ENCODE assay signal across 8 cellular contexts in the genomic region with DNA sequence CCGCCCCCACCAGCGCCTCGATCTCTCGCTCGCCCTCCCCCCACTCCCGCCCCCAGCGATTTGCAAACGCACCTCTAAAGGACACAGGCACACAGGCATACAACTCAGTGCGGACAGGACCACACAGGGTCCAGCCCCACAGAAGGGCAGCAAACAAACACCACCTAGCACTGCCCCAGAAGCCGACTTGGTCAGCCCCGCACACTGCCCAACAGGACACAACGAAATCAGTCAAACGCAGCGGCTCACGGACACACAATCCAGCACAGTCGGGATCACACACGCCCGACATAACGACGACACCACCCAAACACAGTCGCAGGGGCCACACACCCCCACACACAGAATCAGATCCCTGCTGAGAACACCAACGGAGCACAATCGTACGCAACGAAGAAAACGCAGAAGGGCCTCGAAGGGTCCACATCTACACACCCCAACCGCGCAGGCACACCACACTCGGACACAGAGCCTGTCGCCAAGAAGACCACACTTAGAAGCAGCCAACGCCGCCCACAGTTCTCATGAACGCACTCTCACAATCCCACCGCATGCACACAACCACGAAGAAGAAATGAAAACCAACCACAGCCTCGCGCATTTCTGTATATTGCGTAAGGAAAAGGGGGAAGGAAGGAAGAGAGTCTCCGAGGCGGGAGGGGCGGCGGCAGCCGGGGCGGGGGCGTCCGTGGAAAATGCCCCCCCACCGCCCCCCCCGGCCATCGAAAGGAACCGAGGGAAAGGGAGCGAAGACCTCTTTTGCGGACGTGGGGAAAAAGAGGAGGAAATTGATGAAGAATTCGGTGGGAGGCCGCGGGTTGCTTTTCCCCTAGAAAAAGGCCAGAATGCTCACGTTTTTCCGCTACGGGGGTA. TPM values are rescaled to one million over a fixed set of nuclear protein-coding genes. Genes with fewer than 3 reads are reported as not detected.
DNase-seq lines count a peak whose midpoint lies in the region; ATAC-seq, FAIRE-seq and TF ChIP-seq lines count a peak whose summit lies in the region.
"Had no signal": no experiment of that assay in that cellular context is flagged by ENCODE, and none has a peak within 500 bp of the region (broad histone marks: within the 10 kb centered on the region; RNA-seq: fewer than 3 reads in every experiment).

No MANE protein-coding gene starts in this region.

- H3K27me3 ChIP-seq in GM23248 (replicated peaks; ENCODE audit: insufficient read depth) (peaks cover 77% of the 10 kb centered on the region), dorsolateral prefrontal cortex (peaks cover 16 to 90% (median 73%) of the 10 kb centered on the region in 45 donors), transverse colon (peaks cover 95% of the 10 kb centered on the region)

- H3K4me3 Mint-ChIP-seq in memory B cell, result peak overlapping the region; percentile 73

- H3K27me3 Mint-ChIP-seq in memory B cell, result peaks cover 38% of the 10 kb centered on the region

- no peak for TF ChIP-seq EP300 in transverse colon (IDR thresholded peaks at IDR 0.05; ENCODE audit: low read depth)

- no peak overlapping the region for H2AFZ ChIP-seq in GM23248

- H3K9ac ChIP-seq in GM23248, result no peak overlapping the region

- no peak overlapping the region for H3K4me3 ChIP-seq in GM23248
- H3K4me3 ChIP-seq in dorsolateral prefrontal cortex, result peak overlapping the region in 52 of 59 donors; percentile 15 to 65 (median 44)
- H3K4me3 ChIP-seq in transverse colon, result peak overlapping the region; percentile 6 to 44 (median 8)
- H3K4me3 ChIP-seq: SJSA1 had no signal

- no peaks in the 10 kb centered on the region for H3K9me3 Mint-ChIP-seq in memory B cell

- in situ Hi-C loops in GM23248 (cut with MboI), result no loop called here
- in situ Hi-C loops in transverse colon (cut with MboI; ENCODE audit: low pct_ligation_motif_present in 1 of 4, low pct_unique_long_range_greater_than_20kb in 1 of 4, low sequenced_read_pairs in 3 of 4), result no loop called here

- 7 to 8% methylated on average over 40 to 60 of the region's 60 CpGs for WGBS in GM23248 (ENCODE audit: low coverage in 1 of 2, low lambda C conversion rate in 2 of 2, missing lambda C conversion rate in 2 of 2), 2 experiments
- 1 to 3% methylated on average over 15 to 51 of the region's 60 CpGs for WGBS in transverse colon (ENCODE audit: low coverage in 1 of 2), 2 donors

- TF ChIP-seq CTCF in dorsolateral prefrontal cortex (IDR thresholded peaks at IDR 0.05 in 54 of 56, conservative IDR thresholded peaks at IDR 0.05 in 2 of 56; ENCODE audit: low read depth in 1 of 56, partially characterized antibody in 56 of 56) (no peak), transverse colon (IDR thresholded peaks at IDR 0.05) (no peak)

- H3K36me3 ChIP-seq in GM23248 (ENCODE audit: low read depth) (no peaks in the 10 kb centered on the region), transverse colon (no peaks in the 10 kb centered on the region)
- H3K36me3 ChIP-seq: SJSA1 had no signal

- no peaks in the 10 kb centered on the region for H3K9me2 ChIP-seq in GM23248 (ENCODE audit: insufficient read depth)

- H3F3A ChIP-seq in GM23248 (ENCODE audit: insufficient read depth), result no peaks in the 10 kb centered on the region

- H3K27ac ChIP-seq in GM23248 (no peak overlapping the region), dorsolateral prefrontal cortex (peak overlapping the region in 55 of 59 donors; percentile 12 to 91 (median 74)), transverse colon (peak overlapping the region; percentile 13 to 57 (median 19))
- H3K27ac ChIP-seq: SJSA1 had no signal

- TF ChIP-seq POLR2A in transverse colon (IDR thresholded peaks at IDR 0.05), result peak; percentile 20

- peaks cover 12% of the 10 kb centered on the region for H3K4me1 Mint-ChIP-seq in memory B cell

- ATAC-seq in memory B cell (ENCODE audit: low read depth) (peak; percentile 31), HG03196 (IDR thresholded peaks at IDR 0.05; ENCODE audit: unreplicated experiment) (no peak)

- peak overlapping the region; percentile 28 for H3K27ac Mint-ChIP-seq in memory B cell

- intact Hi-C loops in dorsolateral prefrontal cortex (cut with DNase I) (no loop called here), transverse colon (cut with DNase I; ENCODE audit: low total_unique reads) (no loop called here)

- no peaks in the 10 kb centered on the region for H3K79me2 ChIP-seq in GM23248 (ENCODE audit: insufficient read depth)

- no peak for FAIRE-seq in frontal cortex (lab: Jason Lieb, UNC)

- peak; percentile 41 for DNase-seq in GM23248
- peak; percentile 24 for DNase-seq in SKM-1 (lab: John Stamatoyannopoulos, UW; ENCODE audit: unreplicated experiment)
- DNase-seq in dorsolateral prefrontal cortex, result peak in 2 of 10 donors; percentile 33 to 41
- DNase-seq in memory B cell (ENCODE audit: low spot score in 2 of 2), result no peak
- DNase-seq in transverse colon, result no peak
- DNase-seq in frontal cortex (ENCODE audit: low spot score in 2 of 2), result no peak

- H4K20me1 ChIP-seq in GM23248 (ENCODE audit: insufficient read depth), result no peaks in the 10 kb centered on the region

- H3K4me1 ChIP-seq in GM23248 (ENCODE audit: insufficient read depth), result no peaks in the 10 kb centered on the region
- peaks cover 7 to 30% (median 17%) of the 10 kb centered on the region in 4 donors for H3K4me1 ChIP-seq in transverse colon

- no peaks in the 10 kb centered on the region for H3K36me3 Mint-ChIP-seq in memory B cell

- no peaks in the 10 kb centered on the region for H3K9me3 ChIP-seq in GM23248 (ENCODE audit: low read depth)
- H3K9me3 ChIP-seq in transverse colon, result no peaks in the 10 kb centered on the region
- H3K9me3 ChIP-seq: SJSA1 had no signal

- no peak overlapping the region for H3K4me2 ChIP-seq in GM23248 (ENCODE audit: unreplicated experiment)

RNA-seq across cellular contexts. Expression of gene TAL1, which starts 0.5 kb away (rescaled TPM):
- not detected in 2 replicates for total RNA-seq in GM23248 (2014; rRNA removed; shearing (Covaris generic))
- not detected in 2 replicates for polyA plus RNA-seq in GM23248 (2016; fragmentation: Nextera tagmentation; extraction: Ambion mirVana)
- total RNA-seq in dorsolateral prefrontal cortex, result 10 to 100 TPM in 7 of 120 experiments, 1 to 10 TPM in 113; 1.4 to 13.7 (median 5.1) TPM
- 1 to 10 TPM in 2 of 4 donors, under 1 TPM in 2; 0.80 to 7.9 (median 1.9) TPM for total RNA-seq in transverse colon
- 1.2 TPM for total RNA-seq in frontal cortex
- total RNA-seq: SJSA1 had no signal

RNA-seq across cellular contexts. Expression of gene PDZK1IP1, which starts 41.7 kb away (rescaled TPM):
- not detected in 2 replicates for total RNA-seq in GM23248 (2014; rRNA removed; shearing (Covaris generic))
- polyA plus RNA-seq in GM23248 (2016; fragmentation: Nextera tagmentation; extraction: Ambion mirVana), result not detected in 2 replicates
- total RNA-seq in dorsolateral prefrontal cortex (1 to 10 TPM in 9 of 120 experiments, under 1 TPM in 11, not detected in 100; 0.60 to 2.1 (median 0.99) TPM), transverse colon (100 to 1,000 TPM in 2 of 4 donors, 10 to 100 TPM in 2; 16.5 to 228 (median 148) TPM), frontal cortex (not detected)
- total RNA-seq: SJSA1 had no signal

Comparison
In these comparisons a context has a peak if more than half of its experiments do, and no peak if none do; other contexts are left out.
1. DNase-seq: peak in GM23248 (single experiment) and SKM-1 (single experiment); none in memory B cell (0 of 2), transverse colon (single experiment) and frontal cortex (0 of 2).
2. RNA of gene PDZK1IP1, which starts 41.7 kb away (total RNA-seq): 16.5 to 228 TPM in transverse colon; 0.60 to 2.1 TPM in dorsolateral prefrontal cortex, not detected in GM23248 and not detected in frontal cortex (single experiment); every median in the first group is over 4 times any median in the second.